In the genomic region with DNA sequence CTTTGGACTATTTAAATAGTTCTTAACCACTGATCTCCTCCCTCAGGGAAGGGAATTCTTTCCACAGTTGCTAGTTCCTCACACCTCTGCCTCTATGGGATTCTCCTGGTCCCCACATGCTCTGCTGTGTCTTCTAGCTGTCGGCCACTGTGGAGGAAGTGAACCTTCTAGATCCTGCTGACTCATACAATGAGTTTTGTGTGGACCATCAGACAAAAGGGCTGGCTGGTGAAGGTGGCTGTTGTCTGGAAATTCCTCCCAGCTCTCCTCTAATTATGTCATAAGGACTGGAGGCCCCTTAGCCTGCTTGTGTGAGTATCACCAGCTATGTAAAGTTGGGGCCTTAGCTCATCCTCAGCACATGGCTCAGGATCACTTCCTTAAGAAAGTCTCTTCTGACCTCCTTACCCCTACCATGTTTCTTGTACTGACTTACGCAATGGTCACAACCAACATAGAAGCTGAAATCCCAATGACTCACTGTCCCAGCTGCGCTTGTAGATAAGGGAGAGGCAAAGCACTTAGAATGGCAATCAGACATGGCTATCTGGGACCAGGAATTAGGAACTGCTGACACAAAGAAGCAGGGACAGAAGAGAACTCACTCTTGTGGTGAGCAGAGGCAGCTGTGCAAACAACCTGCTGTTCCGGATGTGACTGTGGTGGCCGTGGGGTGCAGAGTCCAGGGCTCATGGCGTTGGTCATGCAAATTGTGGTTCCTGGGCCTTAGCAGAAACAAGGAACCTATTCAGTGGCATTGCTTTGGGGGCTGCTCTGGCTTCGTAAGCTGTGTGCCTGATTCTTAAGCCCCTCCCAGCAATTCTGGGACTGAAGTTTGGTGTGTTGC, we compare ENCODE assay signal across 1 cellular context.
TF ChIP-seq lines count a peak whose summit lies in the region.

No MANE protein-coding gene starts in this region.

TF ChIP-seq in K562, 482 proteins besides CTCF, POLR2A, EP300 and RAD21 (continued from another document and continues in another):
- TF ChIP-seq, protein P1, sequence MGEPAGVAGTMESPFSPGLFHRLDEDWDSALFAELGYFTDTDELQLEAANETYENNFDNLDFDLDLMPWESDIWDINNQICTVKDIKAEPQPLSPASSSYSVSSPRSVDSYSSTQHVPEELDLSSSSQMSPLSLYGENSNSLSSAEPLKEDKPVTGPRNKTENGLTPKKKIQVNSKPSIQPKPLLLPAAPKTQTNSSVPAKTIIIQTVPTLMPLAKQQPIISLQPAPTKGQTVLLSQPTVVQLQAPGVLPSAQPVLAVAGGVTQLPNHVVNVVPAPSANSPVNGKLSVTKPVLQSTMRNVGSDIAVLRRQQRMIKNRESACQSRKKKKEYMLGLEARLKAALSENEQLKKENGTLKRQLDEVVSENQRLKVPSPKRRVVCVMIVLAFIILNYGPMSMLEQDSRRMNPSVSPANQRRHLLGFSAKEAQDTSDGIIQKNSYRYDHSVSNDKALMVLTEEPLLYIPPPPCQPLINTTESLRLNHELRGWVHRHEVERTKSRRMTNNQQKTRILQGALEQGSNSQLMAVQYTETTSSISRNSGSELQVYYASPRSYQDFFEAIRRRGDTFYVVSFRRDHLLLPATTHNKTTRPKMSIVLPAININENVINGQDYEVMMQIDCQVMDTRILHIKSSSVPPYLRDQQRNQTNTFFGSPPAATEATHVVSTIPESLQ (CRISPR knock-in tag; IDR thresholded peaks at IDR 0.05), result peak; percentile 82
- TF ChIP-seq MCM7 (IDR thresholded peaks at IDR 0.05) (peak in 1 of 2 experiments; percentile 75; a peak in 1 of 4 replicates), FOXK1 (CRISPR knock-in tag; IDR thresholded peaks at IDR 0.05; ENCODE audit: borderline replicate concordance) (no peak), TAF15 (IDR thresholded peaks at IDR 0.05; ENCODE audit: low read depth, low read length) (no peak), NFRKB (IDR thresholded peaks at IDR 0.05; ENCODE audit: low read depth) (peak; percentile 87), HSF4 (CRISPR knock-in tag; IDR thresholded peaks at IDR 0.05; ENCODE audit: borderline replicate concordance) (peak; percentile 80; the same call in 1 of the 2 replicates), U2AF1 (optimal IDR thresholded peaks at IDR 0.05; ENCODE audit: low read depth, low read length) (no peak), CBFB (CRISPR knock-in tag; IDR thresholded peaks at IDR 0.05) (peak; percentile 100), SPI1 (IDR thresholded peaks at IDR 0.05; ENCODE audit: borderline replicate concordance, low read depth, low read length) (peak; percentile 93), TGIF2 (CRISPR knock-in tag; IDR thresholded peaks at IDR 0.05) (no peak), ESRRB (CRISPR knock-in tag; IDR thresholded peaks at IDR 0.05; ENCODE audit: borderline replicate concordance) (no peak), SETDB1 (IDR thresholded peaks at IDR 0.05; ENCODE audit: low read length) (no peak), PML (IDR thresholded peaks at IDR 0.05; ENCODE audit: low read length) (peak; percentile 100), HMG20A (CRISPR knock-in tag; conservative IDR thresholded peaks at IDR 0.05) (0 out of 2 replicates have a peak, but pooled peaks have one; percentile 48), HDGF (IDR thresholded peaks at IDR 0.05) (no peak), NBN (IDR thresholded peaks at IDR 0.05; ENCODE audit: low read depth) (peak; percentile 100), ZEB2 (IDR thresholded peaks at IDR 0.05) (peak; percentile 90), ZNF12 (CRISPR knock-in tag; IDR thresholded peaks at IDR 0.05) (peak; percentile 76; the same call in 1 of the 2 replicates), ELF4 (CRISPR knock-in tag; IDR thresholded peaks at IDR 0.05) (peak; percentile 99), FOS (IDR thresholded peaks at IDR 0.05; ENCODE audit: extremely low read depth, insufficient read length) (peak; percentile 90), C11orf30 (IDR thresholded peaks at IDR 0.05; ENCODE audit: low read depth) (peak; percentile 96), FOXM1 (IDR thresholded peaks at IDR 0.05; ENCODE audit: low read depth) (peak; percentile 99), FOXM1 (CRISPR knock-in tag; IDR thresholded peaks at IDR 0.05; ENCODE audit: low read depth) (peak; percentile 74; the same call in 1 of the 2 replicates), PHB2 (IDR thresholded peaks at IDR 0.05; ENCODE audit: low read depth) (peak; percentile 100), FOXJ2 (tag; IDR thresholded peaks at IDR 0.05) (peak; percentile 99), DIDO1 (tag; IDR thresholded peaks at IDR 0.05; ENCODE audit: low read depth) (no peak; the same call in 1 of the 2 replicates), SIRT6 (IDR thresholded peaks at IDR 0.05; ENCODE audit: low read depth, low read length) (no peak), HMG20B (CRISPR knock-in tag; IDR thresholded peaks at IDR 0.05) (no peak), FOXA1 (IDR thresholded peaks at IDR 0.05; ENCODE audit: borderline replicate concordance) (peak; percentile 100), FOXA3 (CRISPR knock-in tag; conservative IDR thresholded peaks at IDR 0.05 in 1 of 2, IDR thresholded peaks at IDR 0.05 in 1 of 2) (peak; percentile 100), MIER1 (IDR thresholded peaks at IDR 0.05; ENCODE audit: low read depth) (peak; percentile 52; the same call in 1 of the 2 replicates), TAF9B (IDR thresholded peaks at IDR 0.05; ENCODE audit: partially characterized antibody) (peak; percentile 99), MCM2 (IDR thresholded peaks at IDR 0.05; ENCODE audit: low read depth) (no peak), ZNF165 (CRISPR knock-in tag; IDR thresholded peaks at IDR 0.05; ENCODE audit: borderline replicate concordance) (no peak), RBBP5 (IDR thresholded peaks at IDR 0.05; ENCODE audit: borderline replicate concordance, insufficient read depth, low read length, poor library complexity, severe bottlenecking) (peak; percentile 87)
- TF ChIP-seq, protein P2, sequence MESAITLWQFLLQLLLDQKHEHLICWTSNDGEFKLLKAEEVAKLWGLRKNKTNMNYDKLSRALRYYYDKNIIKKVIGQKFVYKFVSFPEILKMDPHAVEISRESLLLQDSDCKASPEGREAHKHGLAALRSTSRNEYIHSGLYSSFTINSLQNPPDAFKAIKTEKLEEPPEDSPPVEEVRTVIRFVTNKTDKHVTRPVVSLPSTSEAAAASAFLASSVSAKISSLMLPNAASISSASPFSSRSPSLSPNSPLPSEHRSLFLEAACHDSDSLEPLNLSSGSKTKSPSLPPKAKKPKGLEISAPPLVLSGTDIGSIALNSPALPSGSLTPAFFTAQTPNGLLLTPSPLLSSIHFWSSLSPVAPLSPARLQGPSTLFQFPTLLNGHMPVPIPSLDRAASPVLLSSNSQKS (CRISPR knock-in tag; IDR thresholded peaks at IDR 0.05), result 0 out of 2 replicates have a peak, but pooled peaks have one; percentile 12
- TF ChIP-seq, protein P3, sequence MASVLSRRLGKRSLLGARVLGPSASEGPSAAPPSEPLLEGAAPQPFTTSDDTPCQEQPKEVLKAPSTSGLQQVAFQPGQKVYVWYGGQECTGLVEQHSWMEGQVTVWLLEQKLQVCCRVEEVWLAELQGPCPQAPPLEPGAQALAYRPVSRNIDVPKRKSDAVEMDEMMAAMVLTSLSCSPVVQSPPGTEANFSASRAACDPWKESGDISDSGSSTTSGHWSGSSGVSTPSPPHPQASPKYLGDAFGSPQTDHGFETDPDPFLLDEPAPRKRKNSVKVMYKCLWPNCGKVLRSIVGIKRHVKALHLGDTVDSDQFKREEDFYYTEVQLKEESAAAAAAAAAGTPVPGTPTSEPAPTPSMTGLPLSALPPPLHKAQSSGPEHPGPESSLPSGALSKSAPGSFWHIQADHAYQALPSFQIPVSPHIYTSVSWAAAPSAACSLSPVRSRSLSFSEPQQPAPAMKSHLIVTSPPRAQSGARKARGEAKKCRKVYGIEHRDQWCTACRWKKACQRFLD (CRISPR knock-in tag; IDR thresholded peaks at IDR 0.05), result peak; percentile 98
- TF ChIP-seq, protein P4, sequence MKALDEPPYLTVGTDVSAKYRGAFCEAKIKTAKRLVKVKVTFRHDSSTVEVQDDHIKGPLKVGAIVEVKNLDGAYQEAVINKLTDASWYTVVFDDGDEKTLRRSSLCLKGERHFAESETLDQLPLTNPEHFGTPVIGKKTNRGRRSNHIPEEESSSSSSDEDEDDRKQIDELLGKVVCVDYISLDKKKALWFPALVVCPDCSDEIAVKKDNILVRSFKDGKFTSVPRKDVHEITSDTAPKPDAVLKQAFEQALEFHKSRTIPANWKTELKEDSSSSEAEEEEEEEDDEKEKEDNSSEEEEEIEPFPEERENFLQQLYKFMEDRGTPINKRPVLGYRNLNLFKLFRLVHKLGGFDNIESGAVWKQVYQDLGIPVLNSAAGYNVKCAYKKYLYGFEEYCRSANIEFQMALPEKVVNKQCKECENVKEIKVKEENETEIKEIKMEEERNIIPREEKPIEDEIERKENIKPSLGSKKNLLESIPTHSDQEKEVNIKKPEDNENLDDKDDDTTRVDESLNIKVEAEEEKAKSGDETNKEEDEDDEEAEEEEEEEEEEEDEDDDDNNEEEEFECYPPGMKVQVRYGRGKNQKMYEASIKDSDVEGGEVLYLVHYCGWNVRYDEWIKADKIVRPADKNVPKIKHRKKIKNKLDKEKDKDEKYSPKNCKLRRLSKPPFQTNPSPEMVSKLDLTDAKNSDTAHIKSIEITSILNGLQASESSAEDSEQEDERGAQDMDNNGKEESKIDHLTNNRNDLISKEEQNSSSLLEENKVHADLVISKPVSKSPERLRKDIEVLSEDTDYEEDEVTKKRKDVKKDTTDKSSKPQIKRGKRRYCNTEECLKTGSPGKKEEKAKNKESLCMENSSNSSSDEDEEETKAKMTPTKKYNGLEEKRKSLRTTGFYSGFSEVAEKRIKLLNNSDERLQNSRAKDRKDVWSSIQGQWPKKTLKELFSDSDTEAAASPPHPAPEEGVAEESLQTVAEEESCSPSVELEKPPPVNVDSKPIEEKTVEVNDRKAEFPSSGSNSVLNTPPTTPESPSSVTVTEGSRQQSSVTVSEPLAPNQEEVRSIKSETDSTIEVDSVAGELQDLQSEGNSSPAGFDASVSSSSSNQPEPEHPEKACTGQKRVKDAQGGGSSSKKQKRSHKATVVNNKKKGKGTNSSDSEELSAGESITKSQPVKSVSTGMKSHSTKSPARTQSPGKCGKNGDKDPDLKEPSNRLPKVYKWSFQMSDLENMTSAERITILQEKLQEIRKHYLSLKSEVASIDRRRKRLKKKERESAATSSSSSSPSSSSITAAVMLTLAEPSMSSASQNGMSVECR (CRISPR knock-in tag; IDR thresholded peaks at IDR 0.05), result peak; percentile 79
- TF ChIP-seq, protein P5, sequence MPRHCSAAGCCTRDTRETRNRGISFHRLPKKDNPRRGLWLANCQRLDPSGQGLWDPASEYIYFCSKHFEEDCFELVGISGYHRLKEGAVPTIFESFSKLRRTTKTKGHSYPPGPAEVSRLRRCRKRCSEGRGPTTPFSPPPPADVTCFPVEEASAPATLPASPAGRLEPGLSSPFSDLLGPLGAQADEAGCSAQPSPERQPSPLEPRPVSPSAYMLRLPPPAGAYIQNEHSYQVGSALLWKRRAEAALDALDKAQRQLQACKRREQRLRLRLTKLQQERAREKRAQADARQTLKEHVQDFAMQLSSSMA (CRISPR knock-in tag; IDR thresholded peaks at IDR 0.05), result no peak
- TF ChIP-seq, protein P6, sequence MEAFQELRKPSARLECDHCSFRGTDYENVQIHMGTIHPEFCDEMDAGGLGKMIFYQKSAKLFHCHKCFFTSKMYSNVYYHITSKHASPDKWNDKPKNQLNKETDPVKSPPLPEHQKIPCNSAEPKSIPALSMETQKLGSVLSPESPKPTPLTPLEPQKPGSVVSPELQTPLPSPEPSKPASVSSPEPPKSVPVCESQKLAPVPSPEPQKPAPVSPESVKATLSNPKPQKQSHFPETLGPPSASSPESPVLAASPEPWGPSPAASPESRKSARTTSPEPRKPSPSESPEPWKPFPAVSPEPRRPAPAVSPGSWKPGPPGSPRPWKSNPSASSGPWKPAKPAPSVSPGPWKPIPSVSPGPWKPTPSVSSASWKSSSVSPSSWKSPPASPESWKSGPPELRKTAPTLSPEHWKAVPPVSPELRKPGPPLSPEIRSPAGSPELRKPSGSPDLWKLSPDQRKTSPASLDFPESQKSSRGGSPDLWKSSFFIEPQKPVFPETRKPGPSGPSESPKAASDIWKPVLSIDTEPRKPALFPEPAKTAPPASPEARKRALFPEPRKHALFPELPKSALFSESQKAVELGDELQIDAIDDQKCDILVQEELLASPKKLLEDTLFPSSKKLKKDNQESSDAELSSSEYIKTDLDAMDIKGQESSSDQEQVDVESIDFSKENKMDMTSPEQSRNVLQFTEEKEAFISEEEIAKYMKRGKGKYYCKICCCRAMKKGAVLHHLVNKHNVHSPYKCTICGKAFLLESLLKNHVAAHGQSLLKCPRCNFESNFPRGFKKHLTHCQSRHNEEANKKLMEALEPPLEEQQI (IDR thresholded peaks at IDR 0.05), result peak; percentile 100
- TF ChIP-seq, protein P7, sequence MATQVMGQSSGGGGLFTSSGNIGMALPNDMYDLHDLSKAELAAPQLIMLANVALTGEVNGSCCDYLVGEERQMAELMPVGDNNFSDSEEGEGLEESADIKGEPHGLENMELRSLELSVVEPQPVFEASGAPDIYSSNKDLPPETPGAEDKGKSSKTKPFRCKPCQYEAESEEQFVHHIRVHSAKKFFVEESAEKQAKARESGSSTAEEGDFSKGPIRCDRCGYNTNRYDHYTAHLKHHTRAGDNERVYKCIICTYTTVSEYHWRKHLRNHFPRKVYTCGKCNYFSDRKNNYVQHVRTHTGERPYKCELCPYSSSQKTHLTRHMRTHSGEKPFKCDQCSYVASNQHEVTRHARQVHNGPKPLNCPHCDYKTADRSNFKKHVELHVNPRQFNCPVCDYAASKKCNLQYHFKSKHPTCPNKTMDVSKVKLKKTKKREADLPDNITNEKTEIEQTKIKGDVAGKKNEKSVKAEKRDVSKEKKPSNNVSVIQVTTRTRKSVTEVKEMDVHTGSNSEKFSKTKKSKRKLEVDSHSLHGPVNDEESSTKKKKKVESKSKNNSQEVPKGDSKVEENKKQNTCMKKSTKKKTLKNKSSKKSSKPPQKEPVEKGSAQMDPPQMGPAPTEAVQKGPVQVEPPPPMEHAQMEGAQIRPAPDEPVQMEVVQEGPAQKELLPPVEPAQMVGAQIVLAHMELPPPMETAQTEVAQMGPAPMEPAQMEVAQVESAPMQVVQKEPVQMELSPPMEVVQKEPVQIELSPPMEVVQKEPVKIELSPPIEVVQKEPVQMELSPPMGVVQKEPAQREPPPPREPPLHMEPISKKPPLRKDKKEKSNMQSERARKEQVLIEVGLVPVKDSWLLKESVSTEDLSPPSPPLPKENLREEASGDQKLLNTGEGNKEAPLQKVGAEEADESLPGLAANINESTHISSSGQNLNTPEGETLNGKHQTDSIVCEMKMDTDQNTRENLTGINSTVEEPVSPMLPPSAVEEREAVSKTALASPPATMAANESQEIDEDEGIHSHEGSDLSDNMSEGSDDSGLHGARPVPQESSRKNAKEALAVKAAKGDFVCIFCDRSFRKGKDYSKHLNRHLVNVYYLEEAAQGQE (CRISPR knock-in tag; IDR thresholded peaks at IDR 0.05; ENCODE audit: low read depth), result no peak
- TF ChIP-seq, protein P8, sequence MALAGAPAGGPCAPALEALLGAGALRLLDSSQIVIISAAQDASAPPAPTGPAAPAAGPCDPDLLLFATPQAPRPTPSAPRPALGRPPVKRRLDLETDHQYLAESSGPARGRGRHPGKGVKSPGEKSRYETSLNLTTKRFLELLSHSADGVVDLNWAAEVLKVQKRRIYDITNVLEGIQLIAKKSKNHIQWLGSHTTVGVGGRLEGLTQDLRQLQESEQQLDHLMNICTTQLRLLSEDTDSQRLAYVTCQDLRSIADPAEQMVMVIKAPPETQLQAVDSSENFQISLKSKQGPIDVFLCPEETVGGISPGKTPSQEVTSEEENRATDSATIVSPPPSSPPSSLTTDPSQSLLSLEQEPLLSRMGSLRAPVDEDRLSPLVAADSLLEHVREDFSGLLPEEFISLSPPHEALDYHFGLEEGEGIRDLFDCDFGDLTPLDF (CRISPR knock-in tag; IDR thresholded peaks at IDR 0.05), result peak; percentile 79
